In genomic region chr13:32150794-32151193, GRCh38 we compare ENCODE assay signal across 16 cellular contexts.
DNase-seq lines count a peak whose midpoint lies in the region; ATAC-seq and TF ChIP-seq lines count a peak whose summit lies in the region.
"Had no signal": no experiment of that assay in that cellular context is flagged by ENCODE, and none has a peak within 500 bp of the region (broad histone marks: within the 10 kb centered on the region; RNA-seq: fewer than 3 reads in every experiment).

No MANE protein-coding gene starts in this region.

- WGBS in IMR-90 (ENCODE audit: extremely low coverage in 2 of 2, insufficient read length in 1 of 2), 2 experiments = no CpG with 5 or more reads among the region's 1 CpG
- WGBS in mesenchymal stem cell = 0% methylated on average over 1 of the region's 1 CpG
- 0% methylated on average over 1 of the region's 1 CpG for WGBS in suprapubic skin

- no peaks in the 10 kb centered on the region for H3K36me3 Mint-ChIP-seq in activated CD4-positive, alpha-beta T cell treated with anti-CD3 and anti-CD28 coated beads for 36 hours (ENCODE audit: low read depth)
- H3K36me3 Mint-ChIP-seq in activated naive CD4-positive, alpha-beta T cell treated with anti-CD3 and anti-CD28 coated beads, Interleukin-2, amount 50 U/mL, for 72 hours = no peaks in the 10 kb centered on the region
- no peaks in the 10 kb centered on the region for H3K36me3 Mint-ChIP-seq in activated CD4-positive, alpha-beta memory T cell treated with anti-CD3 and anti-CD28 coated beads for 36 hours
- H3K36me3 Mint-ChIP-seq: CD4-positive, CD25-positive, alpha-beta regulatory T cell had no signal

- H3K4ac ChIP-seq in IMR-90 (ENCODE audit: low read depth, low read length) (peak overlapping the region; percentile 8; the same call in 1 of the 2 replicates), mesenchymal stem cell (ENCODE audit: low read depth in 1 of 2, low read length in 2 of 2) (no peak overlapping the region)

- H4K91ac ChIP-seq in IMR-90 (ENCODE audit: insufficient read depth, low read depth, low read length) = 0 out of 2 replicates have a peak overlapping the region, but pooled peaks have one; percentile 22
- no peak overlapping the region for H4K91ac ChIP-seq in mesenchymal stem cell (ENCODE audit: low read length)

- H3K27me3 Mint-ChIP-seq in activated CD4-positive, alpha-beta T cell treated with anti-CD3 and anti-CD28 coated beads for 36 hours = no peaks in the 10 kb centered on the region
- H3K27me3 Mint-ChIP-seq in activated CD4-positive, alpha-beta memory T cell treated with anti-CD3 and anti-CD28 coated beads for 36 hours = no peaks in the 10 kb centered on the region
- H3K27me3 Mint-ChIP-seq: activated CD4-positive, alpha-beta memory T cell treated with anti-CD3 and anti-CD28 coated beads, Interleukin-2, amount 10 ng/mL, durations not matched to agents 7 days and 5 days; CD4-positive, CD25-positive, alpha-beta regulatory T cell; natural killer cell treated with Interleukin-12 subunit alpha and Interleukin-12 subunit beta and Interleukin-15 and Interleukin-18, amount 100 ng/mL, for 72 hours had no signal

- H3K4me3 Mint-ChIP-seq in activated CD4-positive, alpha-beta T cell treated with anti-CD3 and anti-CD28 coated beads for 36 hours = no peak overlapping the region
- no peak overlapping the region for H3K4me3 Mint-ChIP-seq in activated CD4-positive, alpha-beta memory T cell treated with anti-CD3 and anti-CD28 coated beads for 36 hours
- H3K4me3 Mint-ChIP-seq: activated CD4-positive, alpha-beta memory T cell treated with anti-CD3 and anti-CD28 coated beads, Interleukin-2, amount 10 ng/mL, durations not matched to agents 7 days and 5 days; CD4-positive, CD25-positive, alpha-beta regulatory T cell; natural killer cell treated with Interleukin-12 subunit alpha and Interleukin-12 subunit beta and Interleukin-15 and Interleukin-18, amount 100 ng/mL, for 72 hours; T-helper 1 cell treated with Interleukin-12 subunit alpha and Interleukin-12 subunit beta and Interleukin-4 antibody, amounts not matched to agents 30 μg/mL and 1 μg/mL, for 36 hours had no signal

- H2BK120ac ChIP-seq in IMR-90 (ENCODE audit: low read depth, low read length) = peak overlapping the region; percentile 9; the same call in 1 of the 2 replicates
- no peak overlapping the region for H2BK120ac ChIP-seq in mesenchymal stem cell (ENCODE audit: low read depth, low read length)

- H3K36me3 ChIP-seq in IMR-90 (ENCODE audit: control insufficient read depth, insufficient read depth, low read length) = no peaks in the 10 kb centered on the region; the same call in 1 of the 2 replicates
- no peaks in the 10 kb centered on the region for H3K36me3 ChIP-seq in mesenchymal stem cell (ENCODE audit: control insufficient read depth in 1 of 2, insufficient read depth in 2 of 2, low read depth in 1 of 2, low read length in 2 of 2)
- H3K36me3 ChIP-seq in suprapubic skin = no peaks in the 10 kb centered on the region

- no peak for TF ChIP-seq EP300 in suprapubic skin (IDR thresholded peaks at IDR 0.05)

- H3K79me1 ChIP-seq in IMR-90 (ENCODE audit: low read depth in 1 of 2, low read length in 2 of 2) (no peaks in the 10 kb centered on the region), mesenchymal stem cell (replicated peaks; ENCODE audit: low read length, poor library complexity, severe bottlenecking) (no peaks in the 10 kb centered on the region)

- H2AFZ ChIP-seq in IMR-90 (replicated peaks; ENCODE audit: low read length, poor library complexity) (peak overlapping the region; percentile 59), mesenchymal stem cell (ENCODE audit: low read depth, low read length) (no peak overlapping the region)
- H2AFZ ChIP-seq: PC-9 had no signal

- TF ChIP-seq CTCF in IMR-90 (conservative IDR thresholded peaks at IDR 0.05; ENCODE audit: low read depth, low read length) (no peak), fibroblast of mammary gland (conservative IDR thresholded peaks at IDR 0.05; ENCODE audit: control insufficient read depth, insufficient read depth, low read depth, low read length) (no peak), suprapubic skin (IDR thresholded peaks at IDR 0.05) (no peak)

- H3K14ac ChIP-seq in IMR-90 (replicated peaks; ENCODE audit: low read depth, low read length) (no peak overlapping the region), mesenchymal stem cell (ENCODE audit: low read length in 2 of 2) (no peak overlapping the region)

- no peak overlapping the region for H4K5ac ChIP-seq in IMR-90 (ENCODE audit: low read depth, low read length)

- peak overlapping the region; percentile 32; the same call in 1 of the 2 replicates for H2BK20ac ChIP-seq in IMR-90 (ENCODE audit: low read depth, low read length)

- H3K4me1 ChIP-seq in IMR-90 (ENCODE audit: control insufficient read depth, insufficient read depth, low read length) (peaks cover 5% of the 10 kb centered on the region; the same call in 1 of the 2 replicates), mesenchymal stem cell (ENCODE audit: control insufficient read depth, insufficient read depth, low read depth, low read length) (no peaks in the 10 kb centered on the region), suprapubic skin (no peaks in the 10 kb centered on the region)

- dilution Hi-C loops in IMR-90 (cut with HindIII; ENCODE audit: low sequenced_read_pairs, unreplicated experiment) = no loop called here

- peak; percentile 69 for ATAC-seq in IMR-90 (ENCODE audit: low read depth)
- no peak for ATAC-seq in activated CD4-positive, alpha-beta T cell treated with anti-CD3 and anti-CD28 coated beads for 36 hours
- no peak for ATAC-seq in activated naive CD4-positive, alpha-beta T cell treated with anti-CD3 and anti-CD28 coated beads, Interleukin-2, amount 50 U/mL, for 72 hours
- ATAC-seq: natural killer cell treated with Interleukin-12 subunit alpha and Interleukin-12 subunit beta and Interleukin-15 and Interleukin-18, amount 100 ng/mL, for 72 hours had no signal

- H2BK5ac ChIP-seq in IMR-90 (ENCODE audit: low read depth, low read length, poor library complexity, severe bottlenecking) (no peak overlapping the region), mesenchymal stem cell (ENCODE audit: low read depth, low read length, poor library complexity, severe bottlenecking) (no peak overlapping the region)

- no peaks in the 10 kb centered on the region for H4K20me1 ChIP-seq in IMR-90 (ENCODE audit: insufficient read depth, low read length)

- H3K9me3 Mint-ChIP-seq in activated CD4-positive, alpha-beta T cell treated with anti-CD3 and anti-CD28 coated beads for 36 hours (ENCODE audit: low read depth) = no peaks in the 10 kb centered on the region
- no peaks in the 10 kb centered on the region for H3K9me3 Mint-ChIP-seq in activated naive CD4-positive, alpha-beta T cell treated with anti-CD3 and anti-CD28 coated beads, Interleukin-2, amount 50 U/mL, for 72 hours
- H3K9me3 Mint-ChIP-seq in activated CD4-positive, alpha-beta memory T cell treated with anti-CD3 and anti-CD28 coated beads for 36 hours = no peaks in the 10 kb centered on the region
- H3K9me3 Mint-ChIP-seq: activated CD4-positive, alpha-beta memory T cell treated with anti-CD3 and anti-CD28 coated beads, Interleukin-2, amount 10 ng/mL, durations not matched to agents 7 days and 5 days; natural killer cell treated with Interleukin-12 subunit alpha and Interleukin-12 subunit beta and Interleukin-15 and Interleukin-18, amount 100 ng/mL, for 72 hours; T-helper 1 cell treated with Interleukin-12 subunit alpha and Interleukin-12 subunit beta and Interleukin-4 antibody, amounts not matched to agents 30 μg/mL and 1 μg/mL, for 36 hours had no signal

- DNase-seq in IMR-90 (peak; percentile 54), fibroblast of mammary gland (ENCODE audit: low read depth) (peak; percentile 89), mesenchymal stem cell (no peak), suprapubic skin (ENCODE audit: low spot score in 2 of 2) (peak in 1 of 2 donors; percentile 78)
- no peak for DNase-seq in activated CD4-positive, alpha-beta T cell treated with anti-CD3 and anti-CD28 coated beads for 36 hours
- no peak for DNase-seq in effector CD8-positive, alpha-beta T cell (lab: John Stamatoyannopoulos, UW)
- no peak for DNase-seq in activated naive CD4-positive, alpha-beta T cell treated with anti-CD3 and anti-CD28 coated beads, Interleukin-2, amount 50 U/mL, for 72 hours (ENCODE audit: low spot score in 2 of 2)
- no peak for DNase-seq in activated CD4-positive, alpha-beta memory T cell treated with anti-CD3 and anti-CD28 coated beads for 36 hours
- DNase-seq: activated CD4-positive, alpha-beta memory T cell treated with anti-CD3 and anti-CD28 coated beads, Interleukin-2, amount 10 ng/mL, durations not matched to agents 7 days and 5 days; CD4-positive, CD25-positive, alpha-beta regulatory T cell; GF-D8; NCI-H446; PC-9 had no signal

- H3K9me3 ChIP-seq in IMR-90 (ENCODE audit: control insufficient read depth, insufficient read depth, low read length) (no peaks in the 10 kb centered on the region), mesenchymal stem cell (ENCODE audit: control insufficient read depth, low read length) (no peaks in the 10 kb centered on the region), suprapubic skin (no peaks in the 10 kb centered on the region)

- intact Hi-C loops in IMR-90 (cut with micrococcal nuclease) = no loop called here
- intact Hi-C loops in activated CD4-positive, alpha-beta T cell treated with anti-CD3 and anti-CD28 coated beads for 36 hours (cut with DNase I, micrococcal nuclease) = no loop called here
- intact Hi-C loops in activated CD4-positive, alpha-beta memory T cell treated with anti-CD3 and anti-CD28 coated beads for 36 hours (cut with micrococcal nuclease) = no loop called here

- BruUV-seq in IMR-90 (replicated peaks; lab: Mats Ljungman, UMichigan) = no TSS peak

- no peak overlapping the region for H2BK12ac ChIP-seq in mesenchymal stem cell (ENCODE audit: low read length in 2 of 2)

- H2BK15ac ChIP-seq in IMR-90 (ENCODE audit: low read depth, low read length) (no peak overlapping the region), mesenchymal stem cell (ENCODE audit: low read depth, poor library complexity, severe bottlenecking) (no peak overlapping the region)

- CTCF ChIA-PET in IMR-90 (lab: Yijun Ruan, JAX) = no interaction called here
- CTCF ChIA-PET in activated CD4-positive, alpha-beta T cell treated with anti-CD3 and anti-CD28 coated beads for 36 hours (lab: Charles Lee) = no interaction called here
- CTCF ChIA-PET in activated CD4-positive, alpha-beta memory T cell treated with anti-CD3 and anti-CD28 coated beads for 36 hours (lab: Charles Lee) = no interaction called here

- no peak overlapping the region for H3K27ac ChIP-seq in IMR-90 (ENCODE audit: insufficient read depth, low read length)
- H3K27ac ChIP-seq in mesenchymal stem cell (ENCODE audit: low read length, poor library complexity, severe bottlenecking) = no peak overlapping the region
- peak overlapping the region; percentile 50 for H3K27ac ChIP-seq in suprapubic skin
- H3K27ac ChIP-seq: HL-60, PC-9 had no signal

- H4K8ac ChIP-seq in IMR-90 (ENCODE audit: low read depth in 2 of 2, low read length in 2 of 2) = no peak overlapping the region
- H4K8ac ChIP-seq in mesenchymal stem cell (ENCODE audit: low read length) = no peak overlapping the region

- in situ Hi-C loops in IMR-90 (cut with MboI; ENCODE audit: low sequenced_read_pairs) = no loop called here

- H3K56ac ChIP-seq in IMR-90 (ENCODE audit: extremely low read depth, insufficient read depth, low read length) = no peak overlapping the region

- H3K9me1 ChIP-seq in IMR-90 (ENCODE audit: insufficient read depth, low read length) = no peaks in the 10 kb centered on the region

- H3K4me3 ChIP-seq in IMR-90 (ENCODE audit: insufficient read depth, low read depth, low read length) (no peak overlapping the region), fibroblast of mammary gland (ENCODE audit: control insufficient read depth, low read depth, low read length) (no peak overlapping the region), mesenchymal stem cell (ENCODE audit: insufficient read depth in 1 of 2, low read depth in 1 of 2, low read length in 2 of 2) (no peak overlapping the region), suprapubic skin (no peak overlapping the region)
- H3K4me3 ChIP-seq: PC-9 had no signal

- no peak for TF ChIP-seq RAD21 in IMR-90 (IDR thresholded peaks at IDR 0.05; ENCODE audit: low read length)

- H3K27me3 ChIP-seq in IMR-90 (ENCODE audit: control insufficient read depth, insufficient read depth, low read length) = no peaks in the 10 kb centered on the region
- H3K27me3 ChIP-seq in mesenchymal stem cell (ENCODE audit: control insufficient read depth in 1 of 2, insufficient read depth in 1 of 2, low read length in 2 of 2) = no peaks in the 10 kb centered on the region
- H3K27me3 ChIP-seq in suprapubic skin = no peaks in the 10 kb centered on the region

- 0 out of 2 replicates have a peak overlapping the region, but pooled peaks have one; percentile 4 for H2AK5ac ChIP-seq in IMR-90 (ENCODE audit: low read depth, low read length)
- no peak overlapping the region for H2AK5ac ChIP-seq in mesenchymal stem cell (ENCODE audit: low read length, severe bottlenecking)

- no peak for TF ChIP-seq POLR2A in IMR-90 (IDR thresholded peaks at IDR 0.05; ENCODE audit: low read depth, low read length)
- TF ChIP-seq POLR2A in suprapubic skin (IDR thresholded peaks at IDR 0.05) = no peak

- H3K27ac Mint-ChIP-seq in activated CD4-positive, alpha-beta T cell treated with anti-CD3 and anti-CD28 coated beads for 36 hours = no peak overlapping the region
- H3K27ac Mint-ChIP-seq in activated naive CD4-positive, alpha-beta T cell treated with anti-CD3 and anti-CD28 coated beads, Interleukin-2, amount 50 U/mL, for 72 hours = no peak overlapping the region
- no peak overlapping the region for H3K27ac Mint-ChIP-seq in activated CD4-positive, alpha-beta memory T cell treated with anti-CD3 and anti-CD28 coated beads for 36 hours
- H3K27ac Mint-ChIP-seq: activated CD4-positive, alpha-beta memory T cell treated with anti-CD3 and anti-CD28 coated beads, Interleukin-2, amount 10 ng/mL, durations not matched to agents 7 days and 5 days; CD4-positive, CD25-positive, alpha-beta regulatory T cell; natural killer cell treated with Interleukin-12 subunit alpha and Interleukin-12 subunit beta and Interleukin-15 and Interleukin-18, amount 100 ng/mL, for 72 hours; T-helper 1 cell treated with Interleukin-12 subunit alpha and Interleukin-12 subunit beta and Interleukin-4 antibody, amounts not matched to agents 30 μg/mL and 1 μg/mL, for 36 hours had no signal

- no peak overlapping the region for H3K18ac ChIP-seq in IMR-90 (ENCODE audit: low read depth, low read length)
- H3K18ac ChIP-seq in mesenchymal stem cell (ENCODE audit: low read depth in 1 of 2, low read length in 2 of 2) = no peak overlapping the region

- no peak overlapping the region for H3K9ac ChIP-seq in IMR-90 (ENCODE audit: low read depth, low read length)
- H3K9ac ChIP-seq in mesenchymal stem cell (ENCODE audit: low read length) = peak overlapping the region; percentile 52

- POLR2A ChIA-PET in IMR-90 (lab: Charles Lee; ENCODE audit: unreplicated experiment) = no interaction called here
- POLR2A ChIA-PET in activated CD4-positive, alpha-beta T cell treated with anti-CD3 and anti-CD28 coated beads for 36 hours (lab: Charles Lee) = interaction anchor here (0.6 kb wide), 1 partner anchor 42 kb away, joined by 5 read pairs; no protein-coding TSS in a partner anchor
- POLR2A ChIA-PET in activated CD4-positive, alpha-beta memory T cell treated with anti-CD3 and anti-CD28 coated beads for 36 hours (lab: Charles Lee) = no interaction called here

- H3K4me2 ChIP-seq in IMR-90 (ENCODE audit: low read depth, low read length) (no peak overlapping the region), mesenchymal stem cell (ENCODE audit: low read length, poor library complexity, severe bottlenecking) (no peak overlapping the region)
- H3K4me2 ChIP-seq: PC-9 had no signal

- no peak overlapping the region for H2AK9ac ChIP-seq in IMR-90 (replicated peaks; ENCODE audit: low read depth, low read length, poor library complexity)

- H3K4me1 Mint-ChIP-seq in activated CD4-positive, alpha-beta T cell treated with anti-CD3 and anti-CD28 coated beads for 36 hours = peaks cover 8% of the 10 kb centered on the region
- H3K4me1 Mint-ChIP-seq in activated CD4-positive, alpha-beta memory T cell treated with anti-CD3 and anti-CD28 coated beads for 36 hours (ENCODE audit: low read depth) = peaks cover 7% of the 10 kb centered on the region
- H3K4me1 Mint-ChIP-seq: activated CD4-positive, alpha-beta memory T cell treated with anti-CD3 and anti-CD28 coated beads, Interleukin-2, amount 10 ng/mL, durations not matched to agents 7 days and 5 days; CD4-positive, CD25-positive, alpha-beta regulatory T cell had no signal

- H3K23ac ChIP-seq in IMR-90 (ENCODE audit: low read depth, low read length) (no peak overlapping the region; the same call in 1 of the 2 replicates), mesenchymal stem cell (ENCODE audit: low read length in 2 of 2) (no peak overlapping the region)

Comparison
In these comparisons a context has a peak if more than half of its experiments do, and no peak if none do; other contexts are left out.
1. DNase-seq: peak in IMR-90 (single experiment) and fibroblast of mammary gland (single experiment); none in mesenchymal stem cell (single experiment), activated CD4-positive, alpha-beta T cell treated with anti-CD3 and anti-CD28 coated beads for 36 hours (single experiment), effector CD8-positive, alpha-beta T cell (single experiment), activated naive CD4-positive, alpha-beta T cell treated with anti-CD3 and anti-CD28 coated beads, Interleukin-2, amount 50 U/mL, for 72 hours (0 of 2) and activated CD4-positive, alpha-beta memory T cell treated with anti-CD3 and anti-CD28 coated beads for 36 hours (single experiment).